In the genomic region with DNA sequence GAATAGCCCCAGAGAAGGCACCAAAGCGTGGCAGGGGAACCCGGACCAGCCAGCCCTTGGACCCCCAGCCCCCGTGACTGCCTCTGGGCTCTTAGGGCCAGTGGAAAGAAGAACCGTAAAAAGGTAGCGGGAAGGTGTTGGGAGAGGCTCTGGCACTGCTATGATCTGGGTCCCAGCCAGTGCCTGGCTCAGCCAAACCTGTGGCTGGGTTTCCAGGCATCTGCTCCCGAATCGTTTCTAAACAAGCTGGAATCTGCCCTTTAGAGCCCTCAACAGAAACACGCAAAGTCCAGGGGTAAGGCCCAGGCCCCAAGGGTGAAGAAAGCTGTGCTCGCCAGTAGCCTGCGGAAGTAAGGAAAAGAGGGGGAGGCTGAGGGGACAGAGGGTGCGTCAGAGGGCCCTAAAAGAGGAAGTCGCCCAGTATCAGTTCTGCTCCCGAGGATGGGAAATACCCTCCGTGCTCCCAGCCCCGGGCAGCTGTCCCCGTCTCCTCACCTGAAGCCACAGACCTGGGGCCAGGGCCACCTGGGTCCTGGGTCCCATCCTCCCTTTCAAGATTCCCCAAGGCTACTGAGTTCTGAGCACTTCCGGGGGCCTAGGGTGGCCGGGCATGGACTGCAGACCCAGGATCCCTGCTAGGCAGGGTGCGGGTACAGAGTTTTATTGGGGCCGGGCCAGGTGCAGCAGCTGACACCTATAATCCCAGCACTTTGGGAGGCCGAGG, we compare ENCODE assay signal across 8 cellular contexts. TPM values are rescaled to one million over a fixed set of nuclear protein-coding genes. Genes with fewer than 3 reads are reported as not detected.
DNase-seq lines count a peak whose midpoint lies in the region; ATAC-seq and TF ChIP-seq lines count a peak whose summit lies in the region.

No MANE protein-coding gene starts in this region.

- no peaks in the 10 kb centered on the region for H3K36me3 ChIP-seq in mucosa of descending colon (ENCODE audit: low read depth)

- H3K9me3 ChIP-seq in mucosa of descending colon, result no peaks in the 10 kb centered on the region

- intact Hi-C loops in mucosa of descending colon (cut with DNase I, micrococcal nuclease), result no loop called here

- H3K4me1 ChIP-seq in mucosa of descending colon (ENCODE audit: low read depth), result no peaks in the 10 kb centered on the region

- peak; percentile 68 for ATAC-seq in HG03025 (IDR thresholded peaks at IDR 0.05; ENCODE audit: low FRiP score, unreplicated experiment)
- ATAC-seq in mucosa of descending colon, result peak; percentile 70

- DNase-seq in SIG-M5 treated with dmso at 0.1 percent for 504 hours (lab: John Stamatoyannopoulos, UW; ENCODE audit: unreplicated experiment) (peak; percentile 88), SIG-M5 (lab: John Stamatoyannopoulos, UW) (no peak), UCSD-AML1 (lab: John Stamatoyannopoulos, UW; ENCODE audit: unreplicated experiment) (peak; percentile 69), mucosa of descending colon (peak; percentile 57 to 86 (median 65)), DMS79 (lab: John Stamatoyannopoulos, UW) (no peak), NCI-H1092 treated with DMSO at 0.1 percent for 48 hours (lab: John Stamatoyannopoulos, UW) (no peak), GM03348 (ENCODE audit: low spot score) (no peak)

- no peak overlapping the region for H3K4me3 ChIP-seq in mucosa of descending colon

- TF ChIP-seq CTCF in mucosa of descending colon (IDR thresholded peaks at IDR 0.05), result no peak

RNA-seq across cellular contexts. Expression of a gene that starts 24.7 kb away (rescaled TPM):
- total RNA-seq in mucosa of descending colon, result 10 to 100 TPM in 2 of 3 donors, 1 to 10 TPM in 1; 9.3 to 25.9 (median 12.5) TPM

Comparison
In these comparisons a context has a peak if more than half of its experiments do, and no peak if none do; other contexts are left out.
1. DNase-seq: peak in SIG-M5 treated with dmso at 0.1 percent for 504 hours (single experiment), UCSD-AML1 (single experiment) and mucosa of descending colon (3 of 3); none in SIG-M5 (single experiment), DMS79 (single experiment), NCI-H1092 treated with DMSO at 0.1 percent for 48 hours (single experiment) and GM03348 (single experiment).